Comparison of ENCODE assay signal across 9 cellular contexts in the genomic region with DNA sequence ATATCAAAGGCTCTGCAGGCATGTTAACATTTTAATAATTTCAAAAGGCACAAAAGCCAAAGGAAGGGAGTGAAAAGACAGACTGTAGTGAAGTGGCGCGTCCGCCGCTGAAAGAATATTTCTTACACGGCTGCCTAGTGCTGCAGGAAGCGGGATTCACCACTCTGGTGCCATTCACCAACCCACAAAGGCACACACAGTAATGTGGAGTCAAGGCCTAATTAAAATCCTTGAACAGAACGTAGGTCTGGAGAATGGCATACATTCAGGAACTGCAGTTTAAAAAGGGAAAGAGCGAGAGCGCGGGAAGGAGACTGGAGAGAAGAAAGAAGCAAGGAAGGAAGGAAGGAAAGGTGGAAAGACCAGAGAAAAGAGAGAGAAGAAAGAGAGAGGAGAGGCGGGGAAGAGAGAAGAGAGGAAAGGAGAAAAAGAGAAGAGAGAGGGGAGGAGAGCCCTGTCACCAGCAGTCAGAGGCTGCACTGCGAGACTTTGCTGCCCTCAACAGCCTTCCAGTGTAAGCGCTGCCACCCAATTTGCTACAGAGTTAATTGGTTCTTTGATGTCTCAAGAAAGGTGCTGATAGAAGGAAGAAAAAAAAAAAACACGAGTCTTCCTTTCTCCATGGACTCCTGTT.
DNase-seq lines count a peak whose midpoint lies in the region; ATAC-seq and TF ChIP-seq lines count a peak whose summit lies in the region.
"Had no signal": no experiment of that assay in that cellular context is flagged by ENCODE, and none has a peak within 500 bp of the region (broad histone marks: within the 10 kb centered on the region; RNA-seq: fewer than 3 reads in every experiment).

No MANE protein-coding gene starts in this region.

- H3K27me3 Mint-ChIP-seq in GM23338 (ENCODE audit: insufficient read depth, low read depth, poor library complexity): peaks cover 3% of the 10 kb centered on the region

- peak overlapping the region; percentile 87 for H3K4me3 Mint-ChIP-seq in GM23338

- 0 out of 2 replicates have a peak, but pooled peaks have one; percentile 2 for TF ChIP-seq CTCF in BJ (IDR thresholded peaks at IDR 0.05; ENCODE audit: insufficient read depth, low read depth, low read length)
- peak; percentile 37 to 69 for TF ChIP-seq CTCF in GM23338 (conservative IDR thresholded peaks at IDR 0.05; ENCODE audit: low read depth in 2 of 2)
- peak; percentile 38; the same call in 1 of the 2 replicates for TF ChIP-seq CTCF in SK-N-SH (IDR thresholded peaks at IDR 0.05)

- H3K4me3 ChIP-seq in BJ (ENCODE audit: low read depth, low read length) (no peak overlapping the region), GM23338 (peak overlapping the region; percentile 83), SK-N-SH (ENCODE audit: low read depth in 2 of 2, low read length in 1 of 2) (no peak overlapping the region)

- no peaks in the 10 kb centered on the region for H3K9me2 ChIP-seq in GM23338 (ENCODE audit: insufficient read depth)
- H3K9me2 ChIP-seq in SK-N-SH: no peaks in the 10 kb centered on the region; the same call in 1 of the 2 replicates

- no peaks in the 10 kb centered on the region for H3K36me3 Mint-ChIP-seq in GM23338 (ENCODE audit: low read depth)

- no peaks in the 10 kb centered on the region for H3K9me3 ChIP-seq in SK-N-SH

- no peak overlapping the region for H3K27ac Mint-ChIP-seq in GM23338

- H3K4me2 ChIP-seq in GM23338 (peak overlapping the region; percentile 87), SK-N-SH (no peak overlapping the region)

- TF ChIP-seq EP300 in SK-N-SH (IDR thresholded peaks at IDR 0.05; ENCODE audit: borderline replicate concordance in 1 of 2, low read depth in 1 of 2, low read length in 1 of 2): no peak

- H3K9ac ChIP-seq in SK-N-SH: no peak overlapping the region
- H3K9ac ChIP-seq: parathyroid adenoma had no signal

- H3K27me3 ChIP-seq in BJ (ENCODE audit: control insufficient read depth, insufficient read depth, low read length) (no peaks in the 10 kb centered on the region), GM23338 (ENCODE audit: insufficient read depth) (peaks cover 40% of the 10 kb centered on the region), SK-N-SH (ENCODE audit: insufficient read depth) (peaks cover 40% of the 10 kb centered on the region)

- H3K79me2 ChIP-seq in GM23338 (replicated peaks; ENCODE audit: insufficient read depth) (no peaks in the 10 kb centered on the region), SK-N-SH (ENCODE audit: insufficient read depth) (no peaks in the 10 kb centered on the region)
- H3K79me2 ChIP-seq: parathyroid adenoma had no signal

- peaks cover 17% of the 10 kb centered on the region for H3K4me1 Mint-ChIP-seq in GM23338

- H3K36me3 ChIP-seq in BJ (ENCODE audit: control insufficient read depth, insufficient read depth, low read length): no peaks in the 10 kb centered on the region
- H3K36me3 ChIP-seq in GM23338 (ENCODE audit: insufficient read depth): no peaks in the 10 kb centered on the region
- H3K36me3 ChIP-seq in SK-N-SH (replicated peaks in 1 of 2; ENCODE audit: control insufficient read depth in 1 of 2, insufficient read depth in 2 of 2, low read length in 1 of 2): no peaks in the 10 kb centered on the region

- ATAC-seq in GM23338: peak; percentile 80
- ATAC-seq in HG03039 (IDR thresholded peaks at IDR 0.05; ENCODE audit: unreplicated experiment): no peak

- H2AFZ ChIP-seq in GM23338: peak overlapping the region; percentile 83; the same call in 1 of the 2 replicates
- H2AFZ ChIP-seq in SK-N-SH (ENCODE audit: low read depth): no peak overlapping the region
- H2AFZ ChIP-seq: parathyroid adenoma had no signal

- no peaks in the 10 kb centered on the region for H4K20me1 ChIP-seq in GM23338 (replicated peaks; ENCODE audit: insufficient read depth)
- no peaks in the 10 kb centered on the region for H4K20me1 ChIP-seq in SK-N-SH (ENCODE audit: insufficient read depth)

- H3K9me3 Mint-ChIP-seq in GM23338: no peaks in the 10 kb centered on the region

- H3K27ac ChIP-seq in GM23338 (ENCODE audit: low read depth): no peak overlapping the region
- H3K27ac ChIP-seq in SK-N-SH (ENCODE audit: low read depth in 2 of 2, low read length in 1 of 2): no peak overlapping the region
- H3K27ac ChIP-seq: parathyroid adenoma had no signal

- H3F3A ChIP-seq in GM23338 (replicated peaks; ENCODE audit: low read depth) (no peaks in the 10 kb centered on the region), SK-N-SH (replicated peaks; ENCODE audit: insufficient read depth) (peaks cover 3% of the 10 kb centered on the region)

- H3K4me1 ChIP-seq in GM23338 (ENCODE audit: insufficient read depth) (peaks cover 31% of the 10 kb centered on the region), SK-N-SH (ENCODE audit: control insufficient read depth in 1 of 2, insufficient read depth in 2 of 2, low read depth in 1 of 2, low read length in 1 of 2) (no peaks in the 10 kb centered on the region)
- H3K4me1 ChIP-seq: parathyroid adenoma had no signal

- TF ChIP-seq RAD21 in SK-N-SH (IDR thresholded peaks at IDR 0.05; ENCODE audit: low read length): peak; percentile 34

- WGBS in SK-N-SH (ENCODE audit: low lambda C conversion rate): 37% methylated on average over 14 of the region's 14 CpGs

- POLR2A ChIA-PET in BJ (lab: Charles Lee) (no interaction called here), SK-N-SH (lab: Yijun Ruan, JAX) (no interaction called here)

- DNase-seq in BJ (ENCODE audit: low read depth): no peak
- peak; percentile 68 for DNase-seq in GM23338 (ENCODE audit: low spot score)
- DNase-seq in SK-N-SH: no peak
- DNase-seq in islet precursor cell: peak; percentile 58
- DNase-seq in germinal center (ENCODE audit: low spot score): no peak
- no peak for DNase-seq in activated gamma-delta T cell treated with Interleukin-2 at 50 U/mL for 16 hours
- no peak for DNase-seq in NCI-H2227 treated with DMSO at 0.1 percent for 48 hours (lab: John Stamatoyannopoulos, UW)

- CTCF ChIA-PET in BJ (lab: Yijun Ruan, JAX) (interaction anchor here (0.6 to 1.0 kb wide), 2 partner anchors 203 to 1030 kb away, joined by 3 read pairs; no protein-coding TSS in a partner anchor), SK-N-SH (lab: Yijun Ruan, JAX) (no interaction called here)

TF ChIP-seq in GM23338, 12 proteins besides CTCF, POLR2A, EP300 and RAD21 (continues in another document):
- TF ChIP-seq ZNF114 (CRISPR knock-in tag; IDR thresholded peaks at IDR 0.05) (no peak), POLR2AphosphoS5 (IDR thresholded peaks at IDR 0.05; ENCODE audit: low read depth) (no peak), STAT1 (IDR thresholded peaks at IDR 0.05; ENCODE audit: unreplicated experiment) (no peak), EZH2 (IDR thresholded peaks at IDR 0.05; ENCODE audit: low read depth, unreplicated experiment) (no peak), JUNB (IDR thresholded peaks at IDR 0.05; ENCODE audit: unreplicated experiment) (no peak), ZNF331 (CRISPR knock-in tag; IDR thresholded peaks at IDR 0.05; ENCODE audit: low read depth) (no peak)
- TF ChIP-seq, protein P1, sequence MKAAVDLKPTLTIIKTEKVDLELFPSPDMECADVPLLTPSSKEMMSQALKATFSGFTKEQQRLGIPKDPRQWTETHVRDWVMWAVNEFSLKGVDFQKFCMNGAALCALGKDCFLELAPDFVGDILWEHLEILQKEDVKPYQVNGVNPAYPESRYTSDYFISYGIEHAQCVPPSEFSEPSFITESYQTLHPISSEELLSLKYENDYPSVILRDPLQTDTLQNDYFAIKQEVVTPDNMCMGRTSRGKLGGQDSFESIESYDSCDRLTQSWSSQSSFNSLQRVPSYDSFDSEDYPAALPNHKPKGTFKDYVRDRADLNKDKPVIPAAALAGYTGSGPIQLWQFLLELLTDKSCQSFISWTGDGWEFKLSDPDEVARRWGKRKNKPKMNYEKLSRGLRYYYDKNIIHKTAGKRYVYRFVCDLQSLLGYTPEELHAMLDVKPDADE (IDR thresholded peaks at IDR 0.05): no peak

TF ChIP-seq in SK-N-SH, 30 proteins besides CTCF, POLR2A, EP300 and RAD21:
- TF ChIP-seq SMC3 (IDR thresholded peaks at IDR 0.05; ENCODE audit: low read depth, low read length): 0 out of 2 replicates have a peak, but pooled peaks have one; percentile 23
- no peak for TF ChIP-seq JUND (IDR thresholded peaks at IDR 0.05)
- TF ChIP-seq TAF1 (IDR thresholded peaks at IDR 0.05; ENCODE audit: borderline replicate concordance, low read depth, low read length): no peak
- no peak for TF ChIP-seq RXRA (IDR thresholded peaks at IDR 0.05; ENCODE audit: borderline replicate concordance, low read depth)

Comparison
In these comparisons a context has a peak if more than half of its experiments do, and no peak if none do; other contexts are left out.
1. DNase-seq: peak in GM23338 (single experiment) and islet precursor cell (single experiment); none in BJ (single experiment), SK-N-SH (single experiment), germinal center (single experiment), activated gamma-delta T cell treated with Interleukin-2 at 50 U/mL for 16 hours (single experiment) and NCI-H2227 treated with DMSO at 0.1 percent for 48 hours (single experiment).
2. CTCF ChIP-seq: peak in every context shown above with its lines; median percentile 53 in GM23338; 38 in SK-N-SH; 2 in BJ.